ENCODE assay signal across 18 cellular contexts in the genomic region with DNA sequence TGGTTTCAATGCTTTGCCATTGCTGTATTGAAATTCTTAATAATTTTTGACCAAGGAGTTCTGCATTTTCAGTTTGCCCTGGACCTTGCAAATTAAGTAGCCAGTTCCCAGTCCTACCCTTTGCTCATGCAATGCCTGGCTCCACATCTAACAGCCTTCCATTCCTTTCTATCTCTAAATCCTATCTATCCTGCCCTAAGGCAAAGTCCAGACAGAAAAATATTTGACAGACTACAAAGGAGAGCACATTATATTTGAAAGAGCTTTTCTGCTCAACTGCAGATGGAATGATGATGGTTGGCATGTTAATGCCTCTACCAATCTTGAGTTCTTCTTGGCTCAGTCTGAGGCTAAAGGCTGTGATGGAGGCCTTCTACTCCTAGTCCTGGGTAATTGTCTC. TPM values are rescaled to one million over a fixed set of nuclear protein-coding genes. Genes with fewer than 3 reads are reported as not detected.
DNase-seq lines count a peak whose midpoint lies in the region; ATAC-seq and TF ChIP-seq lines count a peak whose summit lies in the region.
"Had no signal": no experiment of that assay in that cellular context is flagged by ENCODE, and none has a peak within 500 bp of the region (broad histone marks: within the 10 kb centered on the region; RNA-seq: fewer than 3 reads in every experiment).

No MANE protein-coding gene starts in this region.

- no peak for TF ChIP-seq POLR2A in esophagus muscularis mucosa (IDR thresholded peaks at IDR 0.05; ENCODE audit: low read depth)

- no peak for TF ChIP-seq RAD21 in SK-N-SH (IDR thresholded peaks at IDR 0.05; ENCODE audit: low read length)

- CTCF ChIA-PET in SK-N-SH (lab: Yijun Ruan, JAX), result interaction anchor here (1.3 to 2.3 kb wide), 4 partner anchors 9 to 59 kb away, joined by 3 to 6 read pairs (median 4); a partner anchor contains a TSS

- H2AFZ ChIP-seq in SK-N-SH (ENCODE audit: low read depth), result no peak overlapping the region
- H2AFZ ChIP-seq in neural progenitor cell (replicated peaks), result no peak overlapping the region

- H3K4me2 ChIP-seq in SK-N-SH, result no peak overlapping the region
- no peak overlapping the region for H3K4me2 ChIP-seq in neural progenitor cell
- H3K4me2 ChIP-seq: BLaER1 had no signal

- no peak overlapping the region for H3K9ac ChIP-seq in SK-N-SH
- no peak overlapping the region for H3K9ac ChIP-seq in neural progenitor cell
- H3K9ac ChIP-seq: BLaER1 had no signal

- H3K27ac Mint-ChIP-seq in glutamatergic neuron (ENCODE audit: unreplicated experiment) (no peak overlapping the region), neural progenitor cell (no peak overlapping the region), mesothelial cell of epicardium (no peak overlapping the region)
- H3K27ac Mint-ChIP-seq in stimulated activated naive CD8-positive, alpha-beta T cell treated with anti-CD3 and anti-CD28 coated beads, Interleukin-15, amount 100 ng/mL, for 72 hours, result peak overlapping the region in 1 of 2 donors; percentile 27

- H3K9me3 Mint-ChIP-seq in glutamatergic neuron (ENCODE audit: unreplicated experiment) (peaks cover 1% of the 10 kb centered on the region), neural progenitor cell (peaks cover 6% of the 10 kb centered on the region), mesothelial cell of epicardium (peaks cover 14% of the 10 kb centered on the region)
- H3K9me3 Mint-ChIP-seq in stimulated activated naive CD8-positive, alpha-beta T cell treated with anti-CD3 and anti-CD28 coated beads, Interleukin-15, amount 100 ng/mL, for 72 hours, result peaks cover 7 to 10% of the 10 kb centered on the region in 2 donors

- H3K4me1 Mint-ChIP-seq in glutamatergic neuron (ENCODE audit: low read depth, unreplicated experiment), result no peaks in the 10 kb centered on the region
- peaks cover 6% of the 10 kb centered on the region for H3K4me1 Mint-ChIP-seq in neural progenitor cell
- H3K4me1 Mint-ChIP-seq in mesothelial cell of epicardium, result peaks cover 15% of the 10 kb centered on the region
- no peaks in the 10 kb centered on the region for H3K4me1 Mint-ChIP-seq in stimulated activated naive CD8-positive, alpha-beta T cell treated with anti-CD3 and anti-CD28 coated beads, Interleukin-15, amount 100 ng/mL, for 72 hours
- H3K4me1 Mint-ChIP-seq: CD8-positive, alpha-beta memory T cell had no signal

- peak overlapping the region in 1 of 2 experiments; percentile 25; a peak in 1 of 4 replicates for H3K27ac ChIP-seq in SK-N-SH (ENCODE audit: low read depth in 2 of 2, low read length in 1 of 2)
- no peak overlapping the region for H3K27ac ChIP-seq in esophagus muscularis mucosa (replicated peaks in 1 of 4)
- H3K27ac ChIP-seq in neutrophil, result peak overlapping the region; percentile 57
- no peak overlapping the region for H3K27ac ChIP-seq in neural progenitor cell
- H3K27ac ChIP-seq: 22Rv1, BLaER1, GM23248, HL-60 had no signal

- no peaks in the 10 kb centered on the region for H3K27me3 Mint-ChIP-seq in glutamatergic neuron (ENCODE audit: unreplicated experiment)
- peaks cover 6% of the 10 kb centered on the region for H3K27me3 Mint-ChIP-seq in neural progenitor cell (ENCODE audit: insufficient read depth, low read depth)
- no peaks in the 10 kb centered on the region for H3K27me3 Mint-ChIP-seq in mesothelial cell of epicardium (ENCODE audit: low read depth)
- H3K27me3 Mint-ChIP-seq in stimulated activated naive CD8-positive, alpha-beta T cell treated with anti-CD3 and anti-CD28 coated beads, Interleukin-15, amount 100 ng/mL, for 72 hours, result no peaks in the 10 kb centered on the region

- no peaks in the 10 kb centered on the region for H3K9me2 ChIP-seq in SK-N-SH

- no peak overlapping the region for H3K4me3 ChIP-seq in SK-N-SH (ENCODE audit: low read depth in 2 of 2, low read length in 1 of 2)
- H3K4me3 ChIP-seq in esophagus muscularis mucosa, result no peak overlapping the region
- no peak overlapping the region for H3K4me3 ChIP-seq in neutrophil (ENCODE audit: low read depth in 1 of 2, low read length in 1 of 2)
- H3K4me3 ChIP-seq in neural progenitor cell, result no peak overlapping the region
- H3K4me3 ChIP-seq: BLaER1, GM12878, GM23248 had no signal

- no peaks in the 10 kb centered on the region for H3K79me2 ChIP-seq in SK-N-SH (ENCODE audit: insufficient read depth)
- H3K79me2 ChIP-seq in neural progenitor cell (ENCODE audit: low read depth), result no peaks in the 10 kb centered on the region

- TF ChIP-seq CTCF in SK-N-SH (IDR thresholded peaks at IDR 0.05) (no peak), esophagus muscularis mucosa (IDR thresholded peaks at IDR 0.05) (no peak), neutrophil (IDR thresholded peaks at IDR 0.05) (no peak), glutamatergic neuron (IDR thresholded peaks at IDR 0.05; ENCODE audit: partially characterized antibody, unreplicated experiment) (no peak), neural progenitor cell (IDR thresholded peaks at IDR 0.05) (no peak), mesothelial cell of epicardium (IDR thresholded peaks at IDR 0.05; ENCODE audit: unreplicated experiment) (no peak)

- intact Hi-C loops in esophagus muscularis mucosa (cut with DNase I), result no loop called here

- peaks cover 0 to 8% of the 10 kb centered on the region in 2 experiments; a peak in 1 of 4 replicates for H3K4me1 ChIP-seq in SK-N-SH (ENCODE audit: control insufficient read depth in 1 of 2, insufficient read depth in 2 of 2, low read depth in 1 of 2, low read length in 1 of 2)
- H3K4me1 ChIP-seq in esophagus muscularis mucosa, result no peaks in the 10 kb centered on the region
- peaks cover 23 to 28% of the 10 kb centered on the region in 2 experiments for H3K4me1 ChIP-seq in neutrophil (ENCODE audit: control insufficient read depth in 1 of 2, insufficient read depth in 1 of 2, low read depth in 1 of 2, low read length in 1 of 2)
- no peaks in the 10 kb centered on the region for H3K4me1 ChIP-seq in neural progenitor cell
- H3K4me1 ChIP-seq: BLaER1 had no signal

- H3F3A ChIP-seq in SK-N-SH (replicated peaks; ENCODE audit: insufficient read depth) (no peaks in the 10 kb centered on the region), neural progenitor cell (ENCODE audit: low read depth) (no peaks in the 10 kb centered on the region)

- H3K36me3 Mint-ChIP-seq in glutamatergic neuron (ENCODE audit: unreplicated experiment) (peaks cover 7% of the 10 kb centered on the region), neural progenitor cell (no peaks in the 10 kb centered on the region), mesothelial cell of epicardium (peaks cover 19% of the 10 kb centered on the region)

- H3K4me3 Mint-ChIP-seq in glutamatergic neuron (ENCODE audit: unreplicated experiment) (no peak overlapping the region), neural progenitor cell (no peak overlapping the region), mesothelial cell of epicardium (no peak overlapping the region)
- no peak overlapping the region for H3K4me3 Mint-ChIP-seq in stimulated activated naive CD8-positive, alpha-beta T cell treated with anti-CD3 and anti-CD28 coated beads, Interleukin-15, amount 100 ng/mL, for 72 hours
- H3K4me3 Mint-ChIP-seq: CD8-positive, alpha-beta memory T cell had no signal

- H3K36me3 ChIP-seq in SK-N-SH (replicated peaks in 1 of 2; ENCODE audit: control insufficient read depth in 1 of 2, insufficient read depth in 2 of 2, low read length in 1 of 2) (peaks cover 4% of the 10 kb centered on the region in 2 experiments), esophagus muscularis mucosa (peaks cover 0 to 6% (median 6%) of the 10 kb centered on the region in 4 donors), neutrophil (peaks cover 39% of the 10 kb centered on the region), neural progenitor cell (no peaks in the 10 kb centered on the region)
- H3K36me3 ChIP-seq: BLaER1 had no signal

- no peak for ATAC-seq in SK-N-SH treated with all-trans-retinoic acid at 6 μM for 48 hours
- ATAC-seq in stimulated activated naive CD8-positive, alpha-beta T cell treated with anti-CD3 and anti-CD28 coated beads, Interleukin-15, amount 100 ng/mL, for 72 hours, result no peak
- ATAC-seq: GM12878, HCT116 had no signal

- POLR2A ChIA-PET in SK-N-SH (lab: Yijun Ruan, JAX), result interaction anchor here (1.7 kb wide), 1 partner anchor 16 kb away, joined by 6 read pairs; a partner anchor contains a TSS

- TF ChIP-seq EP300 in SK-N-SH (IDR thresholded peaks at IDR 0.05; ENCODE audit: borderline replicate concordance in 1 of 2, low read depth in 1 of 2, low read length in 1 of 2), result no peak
- TF ChIP-seq EP300 in esophagus muscularis mucosa (IDR thresholded peaks at IDR 0.05), result no peak

- H3K9me3 ChIP-seq in SK-N-SH (no peaks in the 10 kb centered on the region), esophagus muscularis mucosa (peaks cover 0 to 13% (median 10%) of the 10 kb centered on the region in 4 donors), neutrophil (no peaks in the 10 kb centered on the region), neural progenitor cell (ENCODE audit: low read depth) (peaks cover 5% of the 10 kb centered on the region)
- H3K9me3 ChIP-seq: BLaER1, Caco-2 had no signal

- H4K20me1 ChIP-seq in SK-N-SH (ENCODE audit: insufficient read depth) (no peaks in the 10 kb centered on the region), neural progenitor cell (ENCODE audit: low read depth) (no peaks in the 10 kb centered on the region)
- H4K20me1 ChIP-seq: BLaER1 had no signal

- no peaks in the 10 kb centered on the region for H3K27me3 ChIP-seq in SK-N-SH (ENCODE audit: insufficient read depth)
- H3K27me3 ChIP-seq in esophagus muscularis mucosa, result no peaks in the 10 kb centered on the region
- H3K27me3 ChIP-seq in neutrophil, result no peaks in the 10 kb centered on the region
- no peaks in the 10 kb centered on the region for H3K27me3 ChIP-seq in neural progenitor cell
- H3K27me3 ChIP-seq: BLaER1 had no signal

- DNase-seq in SK-N-SH (peak; percentile 32), esophagus muscularis mucosa (ENCODE audit: extremely low spot score) (peak; percentile 45), glutamatergic neuron (no peak), neural progenitor cell (ENCODE audit: low spot score) (no peak), mesothelial cell of epicardium (ENCODE audit: low spot score in 2 of 2, unreplicated experiment in 2 of 2) (no peak)
- no peak for DNase-seq in stimulated activated naive CD8-positive, alpha-beta T cell treated with anti-CD3 and anti-CD28 coated beads, Interleukin-15, amount 100 ng/mL, for 72 hours
- DNase-seq: AML-193; CD8-positive, alpha-beta memory T cell; DND-41 had no signal

RNA-seq across cellular contexts. Expression of a gene that starts 15.5 kb away (rescaled TPM):
- 3.3 and 3.8 TPM in 2 replicates for polyA plus RNA-seq in SK-N-SH (2012; rRNA removed)
- 2.3 and 2.5 TPM in 2 replicates for polyA plus RNA-seq in SK-N-SH (2012; cell fraction: cytosol; rRNA removed)
- 6.5 and 9.9 TPM in 2 replicates for polyA plus RNA-seq in SK-N-SH (2012; cell fraction: nucleus; rRNA removed)
- total RNA-seq in esophagus muscularis mucosa, result 1 to 10 TPM in 2 of 4 donors, under 1 TPM in 2; 0.42 to 1.7 (median 1.0) TPM
- 0.37 TPM for total RNA-seq in glutamatergic neuron (ENCODE audit: unreplicated experiment)
- 0.06 and 0.09 TPM in 2 replicates for total RNA-seq in neural progenitor cell (ENCODE audit: low replicate concordance)
- 2.1 to 2.4 TPM (median 2.2 TPM) in 3 replicates for total RNA-seq in mesothelial cell of epicardium

RNA-seq across cellular contexts. Expression of a gene that starts 52.2 kb away (rescaled TPM):
- polyA plus RNA-seq in SK-N-SH (2012; rRNA removed), result 45.1 and 57.1 TPM in 2 replicates
- polyA plus RNA-seq in SK-N-SH (2012; cell fraction: cytosol; rRNA removed), result 21.9 and 44.4 TPM in 2 replicates
- polyA plus RNA-seq in SK-N-SH (2012; cell fraction: nucleus; rRNA removed), result 118 and 143 TPM in 2 replicates
- total RNA-seq in esophagus muscularis mucosa, result 100 to 1,000 TPM in 3 of 4 donors, 10 to 100 TPM in 1; 59.4 to 199 (median 134) TPM
- total RNA-seq in glutamatergic neuron (ENCODE audit: unreplicated experiment), result 81.6 TPM
- 8.3 and 10.3 TPM in 2 replicates for total RNA-seq in neural progenitor cell (ENCODE audit: low replicate concordance)
- total RNA-seq in mesothelial cell of epicardium, result 48.8 to 50.7 TPM (median 50.1 TPM) in 3 replicates
- total RNA-seq: Caco-2 had no signal
- polyA plus RNA-seq: CD8-positive, alpha-beta memory T cell had no signal

RNA-seq across cellular contexts. Expression of a gene that starts 59.8 kb away (rescaled TPM):
- polyA plus RNA-seq in SK-N-SH (2012; rRNA removed), result 8.3 and 12.3 TPM in 2 replicates
- polyA plus RNA-seq in SK-N-SH (2012; cell fraction: cytosol; rRNA removed), result 4.2 and 6.6 TPM in 2 replicates
- polyA plus RNA-seq in SK-N-SH (2012; cell fraction: nucleus; rRNA removed), result 25.1 and 38.8 TPM in 2 replicates
- total RNA-seq in esophagus muscularis mucosa (1 to 10 TPM; 6.2 to 8.8 (median 7.5) TPM), glutamatergic neuron (ENCODE audit: unreplicated experiment) (0.81 TPM), neural progenitor cell (ENCODE audit: low replicate concordance) (3.1 and 4.3 TPM in 2 replicates), mesothelial cell of epicardium (27.7 to 31.1 TPM (median 30.8 TPM) in 3 replicates)

Comparison
In these comparisons a context has a peak if more than half of its experiments do, and no peak if none do; other contexts are left out.
1. DNase-seq: peak in SK-N-SH (single experiment) and esophagus muscularis mucosa (single experiment); none in glutamatergic neuron (single experiment), neural progenitor cell (single experiment), mesothelial cell of epicardium (0 of 2) and stimulated activated naive CD8-positive, alpha-beta T cell treated with anti-CD3 and anti-CD28 coated beads, Interleukin-15, amount 100 ng/mL, for 72 hours (0 of 2).